Comparison of ENCODE assay signal across 1 cellular context in genomic region chr9:106945727-106946690, GRCh38.
A peak's percentile ranks its signal among the peaks of the same experiment; 100 is the strongest.
TF ChIP-seq lines count a peak whose summit lies in the region.

No MANE protein-coding gene starts in this region.

TF ChIP-seq in IMR-90, 13 proteins besides CTCF, POLR2A, EP300 and RAD21:
- peak; percentile 44; the same call in 1 of the 2 replicates for TF ChIP-seq CEBPB (IDR thresholded peaks at IDR 0.05; ENCODE audit: low read depth, low read length)
- peak; percentile 49 for TF ChIP-seq USF2 (IDR thresholded peaks at IDR 0.05; ENCODE audit: low read depth, low read length)
- no peak for TF ChIP-seq CHD1 (IDR thresholded peaks at IDR 0.05; ENCODE audit: low read depth, low read length)
- no peak for TF ChIP-seq ELK1 (IDR thresholded peaks at IDR 0.05; ENCODE audit: borderline replicate concordance, low read depth, low read length)
- TF ChIP-seq NFE2L2 (IDR thresholded peaks at IDR 0.05; ENCODE audit: low read depth, low read length) = no peak
- TF ChIP-seq RCOR1 (IDR thresholded peaks at IDR 0.05; ENCODE audit: insufficient replicate concordance, low read length) = no peak
- no peak for TF ChIP-seq RFX5 (IDR thresholded peaks at IDR 0.05; ENCODE audit: low read depth, low read length)
- no peak for TF ChIP-seq MXI1 (IDR thresholded peaks at IDR 0.05; ENCODE audit: borderline replicate concordance, low read depth, low read length)
- no peak for TF ChIP-seq BHLHE40 (IDR thresholded peaks at IDR 0.05; ENCODE audit: low read depth, low read length)
- no peak for TF ChIP-seq MAZ (IDR thresholded peaks at IDR 0.05; ENCODE audit: borderline replicate concordance, low read depth, low read length)
- TF ChIP-seq FOS (IDR thresholded peaks at IDR 0.05; ENCODE audit: low read depth, low read length) = peak; percentile 25; the same call in 1 of the 2 replicates
- TF ChIP-seq MAFK (IDR thresholded peaks at IDR 0.05; ENCODE audit: low read depth, low read length) = no peak
- no peak for TF ChIP-seq SMC3 (IDR thresholded peaks at IDR 0.05; ENCODE audit: low read depth, low read length)
